Comparison of ENCODE assay signal across 8 cellular contexts in the genomic region with DNA sequence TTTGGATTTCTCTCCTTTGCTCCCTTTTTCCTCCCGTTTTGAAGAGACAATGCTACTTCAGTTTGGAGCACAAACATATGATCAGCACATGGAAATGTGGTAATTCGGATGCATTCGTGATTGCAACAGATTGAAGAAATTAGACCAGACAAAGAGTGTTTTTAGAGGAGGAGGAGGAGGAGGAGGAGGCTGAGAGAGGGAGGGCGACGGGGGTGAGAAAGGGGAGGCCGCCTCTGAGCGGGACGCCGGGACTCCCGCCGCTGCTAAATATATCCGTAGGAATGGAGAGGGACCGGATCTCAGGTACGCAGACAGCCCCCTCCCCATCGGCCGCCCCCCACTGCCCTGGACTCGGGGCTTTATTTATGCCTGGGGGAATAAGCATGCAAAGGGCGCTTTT.
DNase-seq lines count a peak whose midpoint lies in the region; ATAC-seq and TF ChIP-seq lines count a peak whose summit lies in the region.

No MANE protein-coding gene starts in this region.

- H3K4me3 ChIP-seq in HEK293 (ENCODE audit: low read depth, low read length) (no peak overlapping the region), heart left ventricle (peak overlapping the region; percentile 17 to 59 (median 52)), stomach smooth muscle (ENCODE audit: low read length in 2 of 2) (peak overlapping the region; percentile 61 to 79)

- H3K9me3 ChIP-seq in HEK293 (ENCODE audit: control insufficient read depth, insufficient read depth, low read depth, low read length) (no peaks in the 10 kb centered on the region), T-helper 17 cell (ENCODE audit: control insufficient read depth, low read length, poor library complexity, severe bottlenecking) (no peaks in the 10 kb centered on the region), heart left ventricle (no peaks in the 10 kb centered on the region), stomach smooth muscle (ENCODE audit: control insufficient read depth in 2 of 2, low read length in 2 of 2) (no peaks in the 10 kb centered on the region)

- peak overlapping the region; percentile 94 for H3K27ac Mint-ChIP-seq in T-helper 17 cell

- H3K27ac ChIP-seq in HEK293 (ENCODE audit: extremely low read depth, low read depth, low read length): no peak overlapping the region; the same call in 1 of the 2 replicates
- H3K27ac ChIP-seq in heart left ventricle: peak overlapping the region; percentile 13 to 90 (median 76)
- H3K27ac ChIP-seq in stomach smooth muscle (ENCODE audit: low read length): peak overlapping the region; percentile 92

- peak overlapping the region; percentile 70 to 75 for H3K9ac ChIP-seq in stomach smooth muscle (ENCODE audit: low read length in 2 of 2)

- H3K4me1 ChIP-seq in HEK293 (ENCODE audit: control insufficient read depth, insufficient read depth, low read length) (peaks cover 8% of the 10 kb centered on the region; the same call in 1 of the 2 replicates), heart left ventricle (peaks cover 6 to 84% (median 44%) of the 10 kb centered on the region in 12 donors), stomach smooth muscle (ENCODE audit: control insufficient read depth, insufficient read depth, low read length) (peaks cover 68% of the 10 kb centered on the region)

- ATAC-seq in T-helper 17 cell: no peak
- peak in 1 of 4 donors; percentile 6 for ATAC-seq in heart left ventricle
- ATAC-seq in HG02870 (IDR thresholded peaks at IDR 0.05; ENCODE audit: unreplicated experiment): no peak

- POLR2A ChIA-PET in HEK293 (lab: Yijun Ruan, JAX): interaction anchor here (0.6 kb wide), 1 partner anchor 43 kb away, joined by 8 read pairs; no protein-coding TSS in a partner anchor

- intact Hi-C loops in heart left ventricle (cut with DNase I): no loop called here

- CTCF ChIA-PET in HEK293 (lab: Yijun Ruan, JAX): interaction anchor here (1.0 kb wide), 1 partner anchor 39 kb away, joined by 3 read pairs; no protein-coding TSS in a partner anchor

- DNase-seq in T-helper 17 cell: no peak
- peak in 1 of 5 donors; percentile 65 for DNase-seq in heart left ventricle
- no peak for DNase-seq in NCI-H2196 treated with DMSO at 0.1 percent for 48 hours (lab: John Stamatoyannopoulos, UW; ENCODE audit: unreplicated experiment)
- DNase-seq in DMS 273 treated with DMSO at 0.1 percent for 48 hours (lab: John Stamatoyannopoulos, UW): no peak
- no peak for DNase-seq in A172 (ENCODE audit: low spot score)

- no peak for TF ChIP-seq POLR2A in heart left ventricle (IDR thresholded peaks at IDR 0.05)

- H3K27me3 Mint-ChIP-seq in T-helper 17 cell: no peaks in the 10 kb centered on the region

- H3K4me1 Mint-ChIP-seq in T-helper 17 cell: peaks cover 31% of the 10 kb centered on the region

- H3K36me3 Mint-ChIP-seq in T-helper 17 cell (ENCODE audit: low read depth): no peaks in the 10 kb centered on the region

- H3K36me3 ChIP-seq in HEK293 (ENCODE audit: control insufficient read depth in 2 of 2, insufficient read depth in 1 of 2, low read length in 2 of 2): no peaks in the 10 kb centered on the region
- H3K36me3 ChIP-seq in heart left ventricle: no peaks in the 10 kb centered on the region
- no peaks in the 10 kb centered on the region for H3K36me3 ChIP-seq in stomach smooth muscle (ENCODE audit: control insufficient read depth in 2 of 2, insufficient read depth in 2 of 2, low read length in 2 of 2)

- TF ChIP-seq CTCF in HEK293 (tag by site-specific recombination; IDR thresholded peaks at IDR 0.05) (no peak), heart left ventricle (IDR thresholded peaks at IDR 0.05) (no peak)

- 45 to 61% (median 50%) methylated on average over 18 of the region's 18 CpGs for WGBS in heart left ventricle, 4 donors

- H3K27me3 ChIP-seq in heart left ventricle (no peaks in the 10 kb centered on the region), stomach smooth muscle (ENCODE audit: control insufficient read depth in 1 of 2, insufficient read depth in 2 of 2, low read length in 2 of 2) (no peaks in the 10 kb centered on the region)

- H3K4me3 Mint-ChIP-seq in T-helper 17 cell: peak overlapping the region; percentile 89

TF ChIP-seq in HEK293, 187 proteins besides CTCF, POLR2A, EP300 and RAD21:
- TF ChIP-seq EGR2 (tag by site-specific recombination; IDR thresholded peaks at IDR 0.05; ENCODE audit: low read depth): 0 out of 2 replicates have a peak, but pooled peaks have one; percentile 11
- no peak for TF ChIP-seq ZNF423 (tag by site-specific recombination; IDR thresholded peaks at IDR 0.05)
TF ChIP-seq in HEK293: peak in this region for 1.
